In genomic region chr22:50474711-50475651, GRCh38 we compare ENCODE assay signal across 8 cellular contexts. TPM values are rescaled to one million over a fixed set of nuclear protein-coding genes. Genes with fewer than 3 reads are reported as not detected.
DNase-seq lines count a peak whose midpoint lies in the region; ATAC-seq and TF ChIP-seq lines count a peak whose summit lies in the region.

TSS of gene SBF1 (minus strand) at chr22:50475035. CDS start at chr22:50474840, 195 bp downstream.

- H3K9me3 ChIP-seq in smooth muscle cell (replicated peaks; ENCODE audit: low read depth): no peaks in the 10 kb centered on the region

- no peaks in the 10 kb centered on the region for H3K9me3 Mint-ChIP-seq in immature natural killer cell

- TF ChIP-seq CTCF in smooth muscle cell (IDR thresholded peaks at IDR 0.05; ENCODE audit: borderline replicate concordance, insufficient read depth, poor library complexity, severe bottlenecking): no peak

- ATAC-seq in HG03066 (IDR thresholded peaks at IDR 0.05; ENCODE audit: low read depth, unreplicated experiment): peak; percentile 58

- peaks cover 15% of the 10 kb centered on the region for H3K4me1 ChIP-seq in smooth muscle cell (ENCODE audit: low read depth)

- peaks cover 46% of the 10 kb centered on the region for H4K20me1 ChIP-seq in smooth muscle cell (ENCODE audit: low read depth)

- peak; percentile 58 for DNase-seq in SIG-M5 treated with dmso at 0.1 percent for 504 hours (lab: John Stamatoyannopoulos, UW; ENCODE audit: unreplicated experiment)
- DNase-seq in SIG-M5 (lab: John Stamatoyannopoulos, UW): no peak
- DNase-seq in NCI-H226: peak; percentile 66
- peak; percentile 82 for DNase-seq in activated CD4-positive, CD25-positive, alpha-beta regulatory T cell treated with anti-CD3 and anti-CD28 coated beads, Interleukin-2, amount 50 U/mL, for 16 hours (ENCODE audit: low read depth, low spot score)
- DNase-seq in central memory CD4-positive, alpha-beta T cell: peak; percentile 84
- DNase-seq in immature natural killer cell: peak; percentile 87 to 90 (median 89)
- DNase-seq in smooth muscle cell (lab: John Stamatoyannopoulos, UW; ENCODE audit: unreplicated experiment): peak; percentile 67

- H3K36me3 Mint-ChIP-seq in immature natural killer cell: no peaks in the 10 kb centered on the region

- H3K79me2 ChIP-seq in smooth muscle cell (ENCODE audit: low read depth): peaks cover 47% of the 10 kb centered on the region

- peak within 1 kb of the TSS; percentile 68 for H3K27ac ChIP-seq in smooth muscle cell (ENCODE audit: low read depth)

- no peaks in the 10 kb centered on the region for H3F3A ChIP-seq in smooth muscle cell (ENCODE audit: low read depth)

- peak within 1 kb of the TSS; percentile 94 for H3K4me2 ChIP-seq in smooth muscle cell

- 13% methylated on average over 24 of the region's 97 CpGs for WGBS in smooth muscle cell (ENCODE audit: low lambda C conversion rate)

- peak within 1 kb of the TSS; percentile 94 for H3K4me3 ChIP-seq in smooth muscle cell

- H2AFZ ChIP-seq in smooth muscle cell (ENCODE audit: low read depth): peak within 1 kb of the TSS; percentile 74

- H3K4me1 Mint-ChIP-seq in immature natural killer cell: peaks cover 41 to 50% of the 10 kb centered on the region in 2 donors

- no peaks in the 10 kb centered on the region for H3K36me3 ChIP-seq in smooth muscle cell (ENCODE audit: low read depth)

- H3K27ac Mint-ChIP-seq in immature natural killer cell: peak within 1 kb of the TSS; percentile 91 to 98 (median 94)

- no peaks in the 10 kb centered on the region for H3K27me3 ChIP-seq in smooth muscle cell (ENCODE audit: low read depth)

- peak within 1 kb of the TSS; percentile 89 for H3K9ac ChIP-seq in smooth muscle cell (ENCODE audit: low read depth)

- H3K4me3 Mint-ChIP-seq in immature natural killer cell: peak within 1 kb of the TSS; percentile 86 to 99 (median 97)

- H3K27me3 Mint-ChIP-seq in immature natural killer cell (ENCODE audit: low read depth in 3 of 3): peaks cover 9 to 32% (median 9%) of the 10 kb centered on the region in 3 donors

RNA-seq across cellular contexts. Expression of gene SBF1, which starts in this region (rescaled TPM):
- polyA plus RNA-seq in immature natural killer cell: 10 to 100 TPM; 12.1 to 42.8 (median 14.2) TPM
- total RNA-seq in smooth muscle cell: 34.1 and 37.3 TPM in 2 replicates
- polyA plus RNA-seq in smooth muscle cell: 53.6 and 70.8 TPM in 2 replicates
